10 cellular contexts compared by ENCODE assay signal in the genomic region with DNA sequence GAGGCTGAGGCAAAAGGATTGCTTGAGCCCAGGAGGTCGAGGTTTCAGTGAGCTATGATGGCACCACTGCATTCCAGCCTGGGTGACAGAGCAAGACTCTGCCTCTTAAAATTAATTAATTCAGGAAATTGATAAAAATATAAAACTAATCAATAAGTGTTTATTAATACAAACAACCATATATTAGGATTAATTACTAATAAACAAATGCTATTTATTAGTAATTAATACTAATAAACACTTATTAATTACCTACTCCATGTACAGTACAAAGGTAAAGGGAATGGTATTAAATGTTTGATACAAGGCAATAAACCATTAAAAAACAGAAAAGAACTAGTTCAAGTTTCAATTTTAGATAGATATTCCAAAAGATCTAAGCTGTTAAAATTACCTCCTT.
"Had no signal": no experiment of that assay in that cellular context is flagged by ENCODE, and none has a peak within 500 bp of the region (broad histone marks: within the 10 kb centered on the region; RNA-seq: fewer than 3 reads in every experiment).

No MANE protein-coding gene starts in this region.

- H3K4me3 Mint-ChIP-seq: H9, HFFc6 had no signal

- H3K9me3 Mint-ChIP-seq: H9, HFFc6 had no signal

- DNase-seq: GM23248, GOT3, H7, H9, HCEC 1CT, HFFc6 had no signal

- H3K4me1 ChIP-seq: HAP-1 had no signal

- H3K27ac ChIP-seq: GM23248 had no signal

- H3K4me3 ChIP-seq: GM23248, HAP-1 had no signal

- H3K27ac Mint-ChIP-seq: H9, HFFc6 had no signal

- ATAC-seq: HCT116 had no signal

- H3K9me3 ChIP-seq: HAP-1 had no signal

- H2AFZ ChIP-seq: GM23248 had no signal

- H3K9ac ChIP-seq: GM23248 had no signal

- FAIRE-seq: H1, H54 had no signal
